Comparison of ENCODE assay signal across 8 cellular contexts in the genomic region with DNA sequence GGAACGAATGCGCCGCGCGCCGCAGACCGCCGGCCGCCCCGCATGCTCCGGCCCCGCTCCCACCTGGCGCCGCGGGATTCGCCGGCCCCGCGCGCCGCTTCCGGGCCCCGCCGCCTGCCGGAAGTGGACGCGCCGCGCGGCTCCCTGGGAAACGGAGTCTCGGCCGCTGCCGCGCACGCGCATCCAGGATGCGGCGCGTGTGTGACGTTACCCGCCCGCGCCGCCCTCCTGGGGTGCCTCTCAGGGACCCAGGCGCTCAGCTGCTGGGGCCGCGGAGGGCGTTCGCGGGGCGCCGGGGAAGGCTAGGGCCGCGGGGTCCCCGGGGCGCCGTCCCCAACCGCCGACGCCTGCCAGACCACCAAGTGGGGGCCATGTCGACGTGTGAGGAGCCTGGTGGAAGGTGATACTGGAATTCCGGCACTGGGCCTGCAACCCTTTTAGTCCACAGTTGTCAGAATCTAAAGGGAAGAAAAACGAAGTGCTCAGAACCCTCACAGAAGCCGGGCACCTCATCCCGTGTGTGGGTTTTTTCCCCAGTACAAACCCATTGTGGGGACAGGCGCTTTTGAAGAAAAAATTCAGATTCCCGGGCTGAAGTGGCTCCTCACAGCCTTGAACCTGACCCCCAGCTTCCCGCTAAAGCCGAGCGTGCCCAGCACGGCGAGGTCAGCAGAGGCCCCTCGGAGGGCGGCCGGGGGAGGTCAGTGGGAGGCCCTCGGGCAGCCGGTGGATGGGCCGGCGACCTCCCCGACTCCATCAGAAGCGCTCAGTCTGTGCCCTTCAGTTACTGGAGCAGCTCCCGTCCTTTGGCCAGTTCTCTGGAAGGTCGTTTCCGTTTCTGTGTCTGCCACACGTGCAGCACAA. TPM values are rescaled to one million over a fixed set of nuclear protein-coding genes. Genes with fewer than 3 reads are reported as not detected.
DNase-seq lines count a peak whose midpoint lies in the region; ATAC-seq, FAIRE-seq and TF ChIP-seq lines count a peak whose summit lies in the region.

TSS of gene CLPTM1L (minus strand) at position 125 of the 864 bp plus-strand sequence. CDS start 258 bp downstream, outside the sequence.

- H3K4me3 Mint-ChIP-seq in activated naive CD8-positive, alpha-beta T cell treated with anti-CD3 and anti-CD28 coated beads, Interleukin-2, amount 10 ng/mL, durations not matched to agents 7 days and 5 days = peak within 1 kb of the TSS; percentile 88

- no peak for TF ChIP-seq CTCF in GM10248 (IDR thresholded peaks at IDR 0.05; ENCODE audit: control extremely low read depth, extremely low read depth, low read depth, missing control alignments)
- no peak for TF ChIP-seq CTCF in SU-DHL-6 (IDR thresholded peaks at IDR 0.05; ENCODE audit: insufficient read depth, low read length, poor library complexity, severe bottlenecking)
- no peak for TF ChIP-seq CTCF in pancreas (IDR thresholded peaks at IDR 0.05)

- H3K4me3 ChIP-seq in SU-DHL-6 (ENCODE audit: insufficient read depth, low read length, poor library complexity, severe bottlenecking) (peak within 1 kb of the TSS; percentile 84), pancreas (peak within 1 kb of the TSS; percentile 79 to 95 (median 90)), thymus (ENCODE audit: low read length) (peak within 1 kb of the TSS; percentile 99)

- CTCF ChIA-PET in GM10248 (lab: Yijun Ruan, JAX) = interaction anchor here (1.1 to 1.7 kb wide), 3 partner anchors 10 to 35 kb away, joined by 3 to 5 read pairs (median 3); no protein-coding TSS in a partner anchor

- POLR2A ChIA-PET in GM10248 (lab: Yijun Ruan, JAX) = interaction anchor here (0.6 to 0.9 kb wide), 2 partner anchors 24 to 152 kb away, joined by 3 read pairs; no protein-coding TSS in a partner anchor
- POLR2A ChIA-PET in activated naive CD8-positive, alpha-beta T cell treated with anti-CD3 and anti-CD28 coated beads, Interleukin-2, amount 10 ng/mL, durations not matched to agents 7 days and 5 days (lab: Charles Lee) = interaction anchor here (1.0 to 2.3 kb wide), 7 partner anchors 13 to 453 kb away, joined by 3 to 14 read pairs (median 4); partner anchors contain the start of genes BRD9, LPCAT1 and TRIP13

- H3K4me1 ChIP-seq in pancreas (peaks cover 0 to 19% (median 8%) of the 10 kb centered on the region in 3 donors), thymus (ENCODE audit: control insufficient read depth, insufficient read depth, low read length) (peaks cover 17% of the 10 kb centered on the region)

- no peaks in the 10 kb centered on the region for H3K9me3 Mint-ChIP-seq in activated naive CD8-positive, alpha-beta T cell treated with anti-CD3 and anti-CD28 coated beads, Interleukin-2, amount 10 ng/mL, durations not matched to agents 7 days and 5 days

- peaks cover 28% of the 10 kb centered on the region for H3F3A ChIP-seq in SU-DHL-6 (ENCODE audit: insufficient read depth)

- intact Hi-C loops in Right ventricle myocardium inferior (cut with DNase I) (loop anchor here (10.0 kb wide), 1 partner anchor 350 kb away; no protein-coding TSS in a partner anchor), pancreas (cut with DNase I) (no loop called here)

- no peak for FAIRE-seq in pancreas (lab: Jason Lieb, UNC)

- no peaks in the 10 kb centered on the region for H3K27me3 Mint-ChIP-seq in activated naive CD8-positive, alpha-beta T cell treated with anti-CD3 and anti-CD28 coated beads, Interleukin-2, amount 10 ng/mL, durations not matched to agents 7 days and 5 days

- peaks cover 36% of the 10 kb centered on the region for H3K79me2 ChIP-seq in SU-DHL-6 (ENCODE audit: insufficient read depth, low read length)

- WGBS in pancreas, 2 donors = 1 to 2% methylated on average over 52 to 87 of the region's 87 CpGs
- 2% methylated on average over 86 of the region's 87 CpGs for WGBS in thymus

- peak within 1 kb of the TSS; percentile 34 for H2AFZ ChIP-seq in SU-DHL-6 (ENCODE audit: low read depth, low read length, severe bottlenecking)

- ATAC-seq in HG02571 (IDR thresholded peaks at IDR 0.05; ENCODE audit: unreplicated experiment) (peak; percentile 67), Right ventricle myocardium inferior (peak; percentile 97), pancreas (peak; percentile 96 to 99 (median 98))
- peak; percentile 96 for ATAC-seq in activated naive CD8-positive, alpha-beta T cell treated with anti-CD3 and anti-CD28 coated beads, Interleukin-2, amount 10 ng/mL, durations not matched to agents 7 days and 5 days (ENCODE audit: low read depth)

- H3K9ac ChIP-seq in SU-DHL-6 (ENCODE audit: low read length) = peak within 1 kb of the TSS; percentile 75

- H4K20me1 ChIP-seq in SU-DHL-6 (ENCODE audit: low read depth, low read length) = no peaks in the 10 kb centered on the region

- H3K9me2 ChIP-seq in SU-DHL-6 (replicated peaks; ENCODE audit: insufficient read depth, low read length) = no peaks in the 10 kb centered on the region

- DNase-seq in GM10248 (ENCODE audit: extremely low spot score) (peak; percentile 99), NCI-H1048 (lab: John Stamatoyannopoulos, UW) (peak; percentile 72), Right ventricle myocardium inferior (ENCODE audit: missing footprints) (peak; percentile 95), pancreas (peak; percentile 78 to 96 (median 88))
- DNase-seq in activated naive CD8-positive, alpha-beta T cell treated with anti-CD3 and anti-CD28 coated beads, Interleukin-2, amount 10 ng/mL, durations not matched to agents 7 days and 5 days = peak; percentile 96

- H3K27me3 ChIP-seq in SU-DHL-6 (ENCODE audit: low read length) = no peaks in the 10 kb centered on the region
- H3K27me3 ChIP-seq in pancreas = no peaks in the 10 kb centered on the region
- H3K27me3 ChIP-seq in thymus (ENCODE audit: control insufficient read depth, insufficient read depth) = no peaks in the 10 kb centered on the region

- H3K27ac Mint-ChIP-seq in activated naive CD8-positive, alpha-beta T cell treated with anti-CD3 and anti-CD28 coated beads, Interleukin-2, amount 10 ng/mL, durations not matched to agents 7 days and 5 days = peak within 1 kb of the TSS; percentile 82

- H3K9me3 ChIP-seq in SU-DHL-6 (ENCODE audit: insufficient read depth, low read length) = no peaks in the 10 kb centered on the region
- no peaks in the 10 kb centered on the region for H3K9me3 ChIP-seq in pancreas
- H3K9me3 ChIP-seq in thymus (ENCODE audit: control insufficient read depth) = no peaks in the 10 kb centered on the region

- peaks cover 18% of the 10 kb centered on the region for H3K4me1 Mint-ChIP-seq in activated naive CD8-positive, alpha-beta T cell treated with anti-CD3 and anti-CD28 coated beads, Interleukin-2, amount 10 ng/mL, durations not matched to agents 7 days and 5 days

- peaks cover 6% of the 10 kb centered on the region; the same call in 1 of the 2 replicates for H3K36me3 ChIP-seq in SU-DHL-6 (ENCODE audit: low read length)
- peaks cover 0 to 12% (median 3%) of the 10 kb centered on the region in 3 donors for H3K36me3 ChIP-seq in pancreas
- H3K36me3 ChIP-seq in thymus (ENCODE audit: control insufficient read depth, insufficient read depth) = peaks cover 34% of the 10 kb centered on the region

- H3K4me2 ChIP-seq in SU-DHL-6 (ENCODE audit: low read depth, low read length, poor library complexity, severe bottlenecking) = peak within 1 kb of the TSS; percentile 89

- H3K27ac ChIP-seq in SU-DHL-6 (ENCODE audit: low read depth, low read length) (peak within 1 kb of the TSS; percentile 90), pancreas (peak within 1 kb of the TSS; percentile 73 to 80 (median 76)), thymus (ENCODE audit: low read depth) (peak within 1 kb of the TSS; percentile 86)

- H3K36me3 Mint-ChIP-seq in activated naive CD8-positive, alpha-beta T cell treated with anti-CD3 and anti-CD28 coated beads, Interleukin-2, amount 10 ng/mL, durations not matched to agents 7 days and 5 days = peaks cover 15% of the 10 kb centered on the region

RNA-seq across cellular contexts. Expression of gene CLPTM1L, which starts in this region (rescaled TPM):
- 10 to 100 TPM; 80.9 to 82.7 TPM for total RNA-seq in activated naive CD8-positive, alpha-beta T cell treated with anti-CD3 and anti-CD28 coated beads, Interleukin-2, amount 10 ng/mL, durations not matched to agents 7 days and 5 days
- total RNA-seq in Right ventricle myocardium inferior = 33.3 TPM
- 10 to 100 TPM; 40.4 to 63.0 (median 53.2) TPM for total RNA-seq in pancreas
- 10 to 100 TPM; 39.5 to 60.0 TPM for polyA plus RNA-seq in pancreas
- 60.7 TPM for polyA plus RNA-seq in thymus

Comparison
In these comparisons a context has a peak if more than half of its experiments do, and no peak if none do; other contexts are left out.
1. Peak in every context shown above with its lines: DNase-seq, ATAC-seq, H3K4me3 ChIP-seq and H3K27ac ChIP-seq.